ENCODE assay signal across 25 cellular contexts in genomic region chr6:121105461-121105860, GRCh38.
DNase-seq lines count a peak whose midpoint lies in the region; ATAC-seq and TF ChIP-seq lines count a peak whose summit lies in the region.
"Had no signal": no experiment of that assay in that cellular context is flagged by ENCODE, and none has a peak within 500 bp of the region (broad histone marks: within the 10 kb centered on the region; RNA-seq: fewer than 3 reads in every experiment).

No MANE protein-coding gene starts in this region.

- H2BK120ac ChIP-seq in mesendoderm (ENCODE audit: low read depth, low read length) = no peak overlapping the region

- no peak overlapping the region for H4K5ac ChIP-seq in mesendoderm (ENCODE audit: low read length)

- no peaks in the 10 kb centered on the region for H3K79me2 ChIP-seq in mesendoderm (ENCODE audit: control insufficient read depth, insufficient read depth, low read length)

- H3K23ac ChIP-seq in mesendoderm (ENCODE audit: low read length) = no peak overlapping the region

- no peak overlapping the region for H2BK15ac ChIP-seq in mesendoderm (replicated peaks; ENCODE audit: low read depth)

- no peaks in the 10 kb centered on the region for H3K36me3 ChIP-seq in mesendoderm (ENCODE audit: control insufficient read depth, insufficient read depth, low read length)
- H3K36me3 ChIP-seq: SJCRH30 had no signal

- H3K36me3 Mint-ChIP-seq in stimulated activated effector memory CD8-positive, alpha-beta T cell treated with anti-CD3 and anti-CD28 coated beads, Interleukin-12 subunit alpha, Interleukin-12 subunit beta, amount 100 ng/mL, for 72 hours = no peaks in the 10 kb centered on the region
- peaks cover 32% of the 10 kb centered on the region for H3K36me3 Mint-ChIP-seq in CD4-positive, alpha-beta T cell (ENCODE audit: low read depth)

- no peak overlapping the region for H3K18ac ChIP-seq in mesendoderm (ENCODE audit: low read length)

- no peaks in the 10 kb centered on the region for H3K4me1 Mint-ChIP-seq in stimulated activated effector memory CD8-positive, alpha-beta T cell treated with anti-CD3 and anti-CD28 coated beads, Interleukin-12 subunit alpha, Interleukin-12 subunit beta, amount 100 ng/mL, for 72 hours
- H3K4me1 Mint-ChIP-seq in CD4-positive, alpha-beta T cell (ENCODE audit: low read depth) = no peaks in the 10 kb centered on the region
- H3K4me1 Mint-ChIP-seq: B cell; CD8-positive, alpha-beta memory T cell had no signal

- H3K4me1 ChIP-seq in mesendoderm (ENCODE audit: control insufficient read depth, low read depth, low read length) = no peaks in the 10 kb centered on the region
- H3K4me1 ChIP-seq: SJCRH30 had no signal

- H3K4me2 ChIP-seq in mesendoderm (ENCODE audit: low read length) = no peak overlapping the region
- H3K4me2 ChIP-seq: PC-9 had no signal

- no peaks in the 10 kb centered on the region for H3K27me3 Mint-ChIP-seq in CD4-positive, alpha-beta T cell
- H3K27me3 Mint-ChIP-seq: B cell; CD8-positive, alpha-beta memory T cell had no signal

- H4K8ac ChIP-seq in mesendoderm (ENCODE audit: low read depth, low read length) = no peak overlapping the region

- DNase-seq in NCI-H82 (lab: John Stamatoyannopoulos, UW) (peak; percentile 28), NCI-H82 treated with DMSO at 0.1 percent for 48 hours (lab: John Stamatoyannopoulos, UW; ENCODE audit: unreplicated experiment) (no peak), iPS DF 4.7 (ENCODE audit: extremely low read depth, low spot score) (peak; percentile 14), mesendoderm (peak; percentile 6)
- no peak for DNase-seq in stimulated activated CD4-positive, alpha-beta T cell treated with anti-CD3 and anti-CD28 coated beads, Interleukin-2, amount 100 ng/mL, for 48 hours
- DNase-seq in stimulated activated effector memory CD8-positive, alpha-beta T cell treated with anti-CD3 and anti-CD28 coated beads, Interleukin-12 subunit alpha, Interleukin-12 subunit beta, amount 100 ng/mL, for 72 hours (ENCODE audit: low spot score in 2 of 2) = no peak
- DNase-seq in CD4-positive, alpha-beta T cell = no peak
- DNase-seq: CD8-positive, alpha-beta memory T cell; DMS 273 treated with DMSO at 0.1 percent for 48 hours; DMS79; EL; GDM1; NCI-H1092 treated with DMSO at 0.1 percent for 48 hours; NCI-H1436; NCI-H187; NCI-H774; PC-9 had no signal

- no peak overlapping the region for H2AK5ac ChIP-seq in mesendoderm (ENCODE audit: low read length)

- no peak overlapping the region for H3K56ac ChIP-seq in mesendoderm (ENCODE audit: low read length)

- POLR2A ChIA-PET in CD4-positive, alpha-beta T cell (lab: Charles Lee) = no interaction called here

- no peak for ATAC-seq in stimulated activated effector memory CD8-positive, alpha-beta T cell treated with anti-CD3 and anti-CD28 coated beads, Interleukin-12 subunit alpha, Interleukin-12 subunit beta, amount 100 ng/mL, for 72 hours
- ATAC-seq in HG03571 (IDR thresholded peaks at IDR 0.05; ENCODE audit: unreplicated experiment) = no peak
- ATAC-seq in CD4-positive, alpha-beta T cell (ENCODE audit: poor library complexity) = no peak
- ATAC-seq: GM12878, Right ventricle myocardium inferior, SK-N-SH treated with all-trans-retinoic acid at 6 μM for 48 hours had no signal

- CTCF ChIA-PET in CD4-positive, alpha-beta T cell (lab: Charles Lee) = no interaction called here

- no peak overlapping the region for H3K4me3 ChIP-seq in mesendoderm (ENCODE audit: low read length)
- H3K4me3 ChIP-seq: GM12878, PC-9, SJCRH30 had no signal

- H3K79me1 ChIP-seq in mesendoderm (ENCODE audit: low read length) = no peaks in the 10 kb centered on the region

- H3K27ac Mint-ChIP-seq in stimulated activated effector memory CD8-positive, alpha-beta T cell treated with anti-CD3 and anti-CD28 coated beads, Interleukin-12 subunit alpha, Interleukin-12 subunit beta, amount 100 ng/mL, for 72 hours = no peak overlapping the region
- H3K27ac Mint-ChIP-seq in CD4-positive, alpha-beta T cell = no peak overlapping the region
- H3K27ac Mint-ChIP-seq: B cell; CD8-positive, alpha-beta memory T cell had no signal

- intact Hi-C loops in CD4-positive, alpha-beta T cell (cut with DNase I, micrococcal nuclease) = no loop called here

- no CpG with 5 or more reads among the region's 4 CpGs for WGBS in mesendoderm (ENCODE audit: extremely low coverage, insufficient coverage, low lambda C conversion rate)

- H3K4ac ChIP-seq in mesendoderm (ENCODE audit: low read depth, low read length) = no peak overlapping the region

- no peaks in the 10 kb centered on the region for H3K27me3 ChIP-seq in mesendoderm (ENCODE audit: insufficient read depth, low read length, poor library complexity)
- H3K27me3 ChIP-seq in CD4-positive, alpha-beta T cell (ENCODE audit: control insufficient read depth, insufficient read depth, low read length) = no peaks in the 10 kb centered on the region
- H3K27me3 ChIP-seq: SJCRH30 had no signal

- TF ChIP-seq CTCF in CD4-positive, alpha-beta T cell (IDR thresholded peaks at IDR 0.05) = no peak

- H3K9ac ChIP-seq in mesendoderm (ENCODE audit: low read length) = no peak overlapping the region

- H3K9me3 ChIP-seq in CD4-positive, alpha-beta T cell (ENCODE audit: control insufficient read depth, low read length) = no peaks in the 10 kb centered on the region
- H3K9me3 ChIP-seq: SJCRH30 had no signal

- H3K9me3 Mint-ChIP-seq in stimulated activated effector memory CD8-positive, alpha-beta T cell treated with anti-CD3 and anti-CD28 coated beads, Interleukin-12 subunit alpha, Interleukin-12 subunit beta, amount 100 ng/mL, for 72 hours = peaks cover 3% of the 10 kb centered on the region
- peaks cover 2% of the 10 kb centered on the region for H3K9me3 Mint-ChIP-seq in CD4-positive, alpha-beta T cell

- H2BK5ac ChIP-seq in mesendoderm (ENCODE audit: low read length) = no peak overlapping the region

- H3K4me3 Mint-ChIP-seq in stimulated activated effector memory CD8-positive, alpha-beta T cell treated with anti-CD3 and anti-CD28 coated beads, Interleukin-12 subunit alpha, Interleukin-12 subunit beta, amount 100 ng/mL, for 72 hours = no peak overlapping the region
- no peak overlapping the region for H3K4me3 Mint-ChIP-seq in CD4-positive, alpha-beta T cell
- H3K4me3 Mint-ChIP-seq: B cell; CD8-positive, alpha-beta memory T cell had no signal

- H3K27ac ChIP-seq in mesendoderm (ENCODE audit: low read depth, low read length) = no peak overlapping the region
- no peak overlapping the region for H3K27ac ChIP-seq in CD4-positive, alpha-beta T cell (ENCODE audit: low read depth, low read length)
- H3K27ac ChIP-seq: 22Rv1, C4-2B, PC-9, SJCRH30 had no signal

Comparison
In these comparisons a context has a peak if more than half of its experiments do, and no peak if none do; other contexts are left out.
1. DNase-seq: peak in NCI-H82 (single experiment), iPS DF 4.7 (single experiment) and mesendoderm (single experiment); none in NCI-H82 treated with DMSO at 0.1 percent for 48 hours (single experiment), stimulated activated CD4-positive, alpha-beta T cell treated with anti-CD3 and anti-CD28 coated beads, Interleukin-2, amount 100 ng/mL, for 48 hours (0 of 2), stimulated activated effector memory CD8-positive, alpha-beta T cell treated with anti-CD3 and anti-CD28 coated beads, Interleukin-12 subunit alpha, Interleukin-12 subunit beta, amount 100 ng/mL, for 72 hours (0 of 2) and CD4-positive, alpha-beta T cell (0 of 10).